Comparison of ENCODE assay signal across 21 cellular contexts in the genomic region with DNA sequence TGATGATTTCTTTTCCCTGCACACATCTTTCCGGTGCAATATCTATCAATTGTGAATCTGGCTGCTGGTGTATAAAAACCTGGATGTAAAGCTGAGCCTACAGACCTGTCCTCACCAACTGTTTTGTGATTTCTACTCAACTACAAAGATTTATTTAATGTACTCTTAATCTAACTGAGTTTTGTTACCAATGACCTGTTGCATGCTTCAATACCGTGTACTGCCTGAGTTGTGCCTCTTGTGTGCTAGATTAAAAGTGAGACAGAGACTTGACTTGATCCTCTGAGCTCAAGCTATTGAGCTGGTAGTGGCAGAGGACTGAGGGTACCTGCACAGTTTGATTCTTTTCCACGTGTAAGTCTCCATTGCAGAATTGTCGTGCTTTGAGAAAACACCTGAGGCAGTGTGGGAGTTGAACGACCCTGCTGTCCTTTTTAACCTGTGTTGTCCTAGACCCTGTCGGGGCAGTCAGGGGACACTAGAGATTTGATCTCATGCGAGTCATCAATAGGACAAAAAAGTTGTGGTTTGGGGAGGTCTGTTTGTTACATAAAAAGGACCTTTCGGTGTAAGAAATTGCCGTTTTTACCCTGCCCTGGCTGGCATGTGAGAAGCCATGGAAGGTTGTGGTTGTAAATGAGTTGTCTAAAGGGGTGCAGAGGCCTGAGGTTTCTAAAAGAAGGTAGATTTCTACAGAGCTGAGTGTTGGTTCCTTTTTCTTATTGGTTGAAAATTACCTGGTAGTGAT.
"Had no signal": no experiment of that assay in that cellular context is flagged by ENCODE, and none has a peak within 500 bp of the region (broad histone marks: within the 10 kb centered on the region; RNA-seq: fewer than 3 reads in every experiment).

No MANE protein-coding gene starts in this region.

- DNase-seq: activated CD4-positive, alpha-beta T cell treated with anti-CD3 and anti-CD28 coated beads for 1 hour; activated CD4-positive, alpha-beta T cell treated with anti-CD3 and anti-CD28 coated beads, Interleukin-2, amount 50 U/mL, for 1 hour; activated CD8-positive, alpha-beta T cell treated with anti-CD3 and anti-CD28 coated beads, Interleukin-2, amount 10 ng/mL, durations not matched to agents 7 days and 5 days; activated naive CD4-positive, alpha-beta T cell; activated T-cell treated with anti-CD3 and anti-CD28 coated beads, Interleukin-2, amount 50 U/mL, for 1 hour; cerebellar nuclear complex; heart left ventricle; nucleus accumbens; posterior cingulate gyrus; stimulated activated CD4-positive, alpha-beta T cell treated with anti-CD3 and anti-CD28 coated beads, Interleukin-15, amount 100 ng/mL, for 24 hours; stimulated activated naive B cell treated with anti-CD40 and anti-IgM and Interleukin-4, amounts not matched to agents 10 μg/mL and 1 μg/mL and 100 μg/mL, for 72 hours; testis; trophoblast cell had no signal

- H3K27me3 Mint-ChIP-seq: activated naive CD8-positive, alpha-beta T cell; memory B cell; stimulated activated naive B cell treated with anti-CD40 and anti-IgM and Interleukin-4, amounts not matched to agents 10 μg/mL and 1 μg/mL and 100 μg/mL, for 72 hours had no signal

- H3K4me3 Mint-ChIP-seq: activated CD8-positive, alpha-beta T cell treated with anti-CD3 and anti-CD28 coated beads, Interleukin-2, amount 10 ng/mL, durations not matched to agents 7 days and 5 days; activated naive CD8-positive, alpha-beta T cell; memory B cell; stimulated activated naive B cell treated with anti-CD40 and anti-IgM and Interleukin-4, amounts not matched to agents 10 μg/mL and 1 μg/mL and 100 μg/mL, for 72 hours had no signal

- H3K36me3 ChIP-seq: vagina had no signal

- ATAC-seq: activated CD8-positive, alpha-beta T cell treated with anti-CD3 and anti-CD28 coated beads, Interleukin-2, amount 10 ng/mL, durations not matched to agents 7 days and 5 days; heart left ventricle; sciatic nerve had no signal

- H3K9me3 ChIP-seq: heart left ventricle, testis, vagina had no signal

- FAIRE-seq: bronchial epithelial cell, islet of Langerhans had no signal

- H3K27ac Mint-ChIP-seq: activated CD8-positive, alpha-beta T cell treated with anti-CD3 and anti-CD28 coated beads, Interleukin-2, amount 10 ng/mL, durations not matched to agents 7 days and 5 days; activated naive CD8-positive, alpha-beta T cell; memory B cell; stimulated activated naive B cell treated with anti-CD40 and anti-IgM and Interleukin-4, amounts not matched to agents 10 μg/mL and 1 μg/mL and 100 μg/mL, for 72 hours had no signal

- H3K4me1 ChIP-seq: testis had no signal

- H3K27me3 ChIP-seq: heart left ventricle, testis, vagina had no signal

- H3K4me3 ChIP-seq: coronary artery, heart left ventricle, smooth muscle cell, testis, vagina had no signal

- H3K9me3 Mint-ChIP-seq: memory B cell; stimulated activated naive B cell treated with anti-CD40 and anti-IgM and Interleukin-4, amounts not matched to agents 10 μg/mL and 1 μg/mL and 100 μg/mL, for 72 hours had no signal

- H3K4me2 ChIP-seq: smooth muscle cell had no signal

- H3K27ac ChIP-seq: coronary artery, heart left ventricle, testis, vagina had no signal

- H3K36me3 Mint-ChIP-seq: activated naive CD8-positive, alpha-beta T cell; stimulated activated naive B cell treated with anti-CD40 and anti-IgM and Interleukin-4, amounts not matched to agents 10 μg/mL and 1 μg/mL and 100 μg/mL, for 72 hours had no signal
